7 cellular contexts compared by ENCODE assay signal in genomic region chr4:177051473-177052060, GRCh38.
A peak's percentile ranks its signal among the peaks of the same experiment; 100 is the strongest.
DNase-seq lines count a peak whose midpoint lies in the region; ATAC-seq and TF ChIP-seq lines count a peak whose summit lies in the region.

No MANE protein-coding gene starts in this region.

- no peak overlapping the region for H3K4me3 Mint-ChIP-seq in stimulated activated memory B cell treated with anti-CD40 and anti-IgM and Interleukin-4, amounts not matched to agents 10 μg/mL and 1 μg/mL and 100 μg/mL, for 72 hours

- H3K36me3 Mint-ChIP-seq in stimulated activated memory B cell treated with anti-CD40 and anti-IgM and Interleukin-4, amounts not matched to agents 10 μg/mL and 1 μg/mL and 100 μg/mL, for 72 hours: no peaks in the 10 kb centered on the region

- no peaks in the 10 kb centered on the region for H3K9me2 ChIP-seq in OCI-LY1 (ENCODE audit: low read depth, low read length)

- no peaks in the 10 kb centered on the region for H3K4me1 ChIP-seq in OCI-LY1 (ENCODE audit: insufficient read depth, low read length, severe bottlenecking)

- no peaks in the 10 kb centered on the region for H3K9me3 ChIP-seq in OCI-LY1 (ENCODE audit: low read length)

- H3K27ac ChIP-seq in OCI-LY1 (ENCODE audit: low read depth, low read length, poor library complexity, severe bottlenecking): no peak overlapping the region

- no peak overlapping the region for H3K27ac Mint-ChIP-seq in stimulated activated memory B cell treated with anti-CD40 and anti-IgM and Interleukin-4, amounts not matched to agents 10 μg/mL and 1 μg/mL and 100 μg/mL, for 72 hours

- H3F3A ChIP-seq in OCI-LY1 (ENCODE audit: insufficient read depth, low read length): no peaks in the 10 kb centered on the region

- H3K27me3 ChIP-seq in OCI-LY1 (ENCODE audit: insufficient read depth, low read length): no peaks in the 10 kb centered on the region

- H3K9ac ChIP-seq in OCI-LY1 (ENCODE audit: low read length): no peak overlapping the region

- no peaks in the 10 kb centered on the region for H4K20me1 ChIP-seq in OCI-LY1 (ENCODE audit: insufficient read depth, low read length)

- no peak overlapping the region for H3K4me2 ChIP-seq in OCI-LY1 (ENCODE audit: low read length)

- H3K79me2 ChIP-seq in OCI-LY1 (ENCODE audit: insufficient read depth, low read length): no peaks in the 10 kb centered on the region

- no peaks in the 10 kb centered on the region for H3K36me3 ChIP-seq in OCI-LY1 (ENCODE audit: insufficient read depth, low read length)

- H2AFZ ChIP-seq in OCI-LY1 (ENCODE audit: low read length): no peak overlapping the region

- H3K4me3 ChIP-seq in OCI-LY1 (ENCODE audit: low read depth, low read length, poor library complexity, severe bottlenecking): no peak overlapping the region

- no peaks in the 10 kb centered on the region for H3K27me3 Mint-ChIP-seq in stimulated activated memory B cell treated with anti-CD40 and anti-IgM and Interleukin-4, amounts not matched to agents 10 μg/mL and 1 μg/mL and 100 μg/mL, for 72 hours

- peak; percentile 31 for DNase-seq in EL
- peak; percentile 26 to 49 for DNase-seq in erythroblast (lab: John Stamatoyannopoulos, UW)
- no peak for DNase-seq in GOT3 (lab: John Stamatoyannopoulos, UW)

- H3K9me3 Mint-ChIP-seq in stimulated activated memory B cell treated with anti-CD40 and anti-IgM and Interleukin-4, amounts not matched to agents 10 μg/mL and 1 μg/mL and 100 μg/mL, for 72 hours: no peaks in the 10 kb centered on the region

- ATAC-seq in GM19023 (IDR thresholded peaks at IDR 0.05; ENCODE audit: unreplicated experiment): peak; percentile 89
- peak; percentile 87 for ATAC-seq in HG03064 (IDR thresholded peaks at IDR 0.05; ENCODE audit: low read depth, unreplicated experiment)
- peak; percentile 59 for ATAC-seq in stimulated activated memory B cell treated with anti-CD40 and anti-IgM and Interleukin-4, amounts not matched to agents 10 μg/mL and 1 μg/mL and 100 μg/mL, for 72 hours

- no peaks in the 10 kb centered on the region for H3K4me1 Mint-ChIP-seq in stimulated activated memory B cell treated with anti-CD40 and anti-IgM and Interleukin-4, amounts not matched to agents 10 μg/mL and 1 μg/mL and 100 μg/mL, for 72 hours

- no peak for TF ChIP-seq POLR2A in erythroblast (IDR thresholded peaks at IDR 0.05; ENCODE audit: low read length)

- peak; percentile 75 for TF ChIP-seq CTCF in OCI-LY1 (IDR thresholded peaks at IDR 0.05; ENCODE audit: low read length)
